24 cellular contexts compared by ENCODE assay signal in the genomic region with DNA sequence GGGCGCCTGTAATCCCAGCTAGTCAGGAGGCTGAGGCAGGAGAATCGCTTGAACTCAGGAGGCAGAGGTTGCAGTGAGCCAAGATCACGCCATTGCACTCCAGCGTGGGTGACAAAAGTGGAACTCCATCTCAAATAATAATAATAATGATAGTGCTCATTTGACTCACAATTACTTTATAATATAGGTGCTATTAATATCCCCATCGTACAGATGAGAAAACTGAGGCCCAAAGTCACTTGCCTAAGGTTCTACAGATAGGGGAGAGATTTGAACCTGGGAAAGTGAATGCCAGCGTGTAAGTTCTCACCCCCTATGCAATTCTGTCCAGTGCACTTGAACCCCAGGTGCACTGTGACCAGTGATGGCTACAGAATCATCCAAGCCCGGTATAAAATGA. TPM values are rescaled to one million over a fixed set of nuclear protein-coding genes. Genes with fewer than 3 reads are reported as not detected.
"Had no signal": no experiment of that assay in that cellular context is flagged by ENCODE, and none has a peak within 500 bp of the region (broad histone marks: within the 10 kb centered on the region; RNA-seq: fewer than 3 reads in every experiment).

No MANE protein-coding gene starts in this region.

- H3K4me1 ChIP-seq: foreskin keratinocyte had no signal

- H3K4me3 Mint-ChIP-seq: neural crest cell; T-helper 2 cell treated with Interferon-gamma antibody and Interleukin-4, amounts not matched to agents 5 μg/mL and 100 μg/mL, for 36 hours; type B pancreatic cell had no signal

- H3K9me3 Mint-ChIP-seq: neural crest cell; T-helper 2 cell treated with Interferon-gamma antibody and Interleukin-4, amounts not matched to agents 5 μg/mL and 100 μg/mL, for 36 hours; type B pancreatic cell had no signal

- H3K36me3 Mint-ChIP-seq: type B pancreatic cell had no signal

- H3K27ac Mint-ChIP-seq: T-helper 2 cell treated with Interferon-gamma antibody and Interleukin-4, amounts not matched to agents 5 μg/mL and 100 μg/mL, for 36 hours; type B pancreatic cell had no signal

- H3K36me3 ChIP-seq: cardiac muscle cell, right lobe of liver, vagina, WERI-Rb-1 had no signal

- H3K27me3 ChIP-seq: body of pancreas, cardiac muscle cell, foreskin keratinocyte, right lobe of liver, testis, vagina had no signal

- H3K4me3 ChIP-seq: body of pancreas, cardiac muscle cell, lower lobe of right lung, mucosa of descending colon, right lobe of liver, skin epidermis, testis, vagina had no signal

- DNase-seq: activated CD4-positive, alpha-beta T cell treated with anti-CD3 and anti-CD28 coated beads, Interleukin-2, amount 50 U/mL, for 4 hours; activated CD4-positive, CD25-positive, alpha-beta regulatory T cell treated with anti-CD3 and anti-CD28 coated beads, Interleukin-2, amount 50 U/mL, for 72 hours; activated effector memory CD4-positive, alpha-beta T cell treated with anti-CD3 and anti-CD28 coated beads, Interleukin-2, amount 50 U/mL, for 16 hours; anterior cingulate cortex; dermis blood vessel endothelial cell; effector CD8-positive, alpha-beta T cell; foreskin keratinocyte; kidney; lower lobe of right lung; mesendoderm; mucosa of descending colon; stimulated activated CD4-positive, alpha-beta T cell treated with anti-CD3 and anti-CD28 coated beads, Interleukin-1b, Interleukin-23, amount 100 ng/mL, for 48 hours; testis; WERI-Rb-1 had no signal

- ATAC-seq: foreskin keratinocyte, lower lobe of right lung, mucosa of descending colon had no signal

- H3K27ac ChIP-seq: cardiac muscle cell, foreskin keratinocyte, lower lobe of right lung, right lobe of liver, skin epidermis, testis, vagina, WERI-Rb-1 had no signal

- H3K9me3 ChIP-seq: body of pancreas, lower lobe of right lung, mucosa of descending colon, right lobe of liver, testis, vagina had no signal

RNA-seq across cellular contexts. Expression of a gene that starts 5.9 kb away (rescaled TPM):
- total RNA-seq: cardiac muscle cell, foreskin keratinocyte had no signal

RNA-seq across cellular contexts. Expression of a gene that starts 33.7 kb away (rescaled TPM):
- total RNA-seq: activated CD8-positive, alpha-beta memory T cell treated with anti-CD3 and anti-CD28 coated beads for 36 hours; body of pancreas; cardiac muscle cell; dermis blood vessel endothelial cell; foreskin keratinocyte; kidney; lower lobe of right lung; mucosa of descending colon; neural crest cell; omental fat pad; right lobe of liver; testis; vagina had no signal
